Comparison of ENCODE assay signal across 12 cellular contexts in genomic region chr1:92459871-92460320, GRCh38. TPM values are rescaled to one million over a fixed set of nuclear protein-coding genes. Genes with fewer than 3 reads are reported as not detected.
A peak's percentile ranks its signal among the peaks of the same experiment; 100 is the strongest.
DNase-seq lines count a peak whose midpoint lies in the region; ATAC-seq, FAIRE-seq and TF ChIP-seq lines count a peak whose summit lies in the region.
"Had no signal": no experiment of that assay in that cellular context is flagged by ENCODE, and none has a peak within 500 bp of the region (broad histone marks: within the 10 kb centered on the region; RNA-seq: fewer than 3 reads in every experiment).

No MANE protein-coding gene starts in this region.

- no peak for ATAC-seq in stimulated activated effector memory CD8-positive, alpha-beta T cell treated with anti-CD3 and anti-CD28 coated beads, Interleukin-12 subunit alpha, Interleukin-12 subunit beta, amount 100 ng/mL, for 72 hours
- no peak for ATAC-seq in HG03520 (IDR thresholded peaks at IDR 0.05; ENCODE audit: unreplicated experiment)
- ATAC-seq: A549 had no signal

- peak; percentile 48 for FAIRE-seq in endothelial cell of umbilical vein (lab: Jason Lieb, UNC)
- FAIRE-seq: A549 had no signal

- H3K79me2 ChIP-seq in endothelial cell of umbilical vein (ENCODE audit: control insufficient read depth, insufficient read depth, low read length), result no peaks in the 10 kb centered on the region

- peak overlapping the region; percentile 83 for H3K27ac Mint-ChIP-seq in activated CD4-positive, alpha-beta memory T cell treated with anti-CD3 and anti-CD28 coated beads, Interleukin-2, amount 10 ng/mL, durations not matched to agents 7 days and 5 days
- H3K27ac Mint-ChIP-seq in activated CD4-positive, alpha-beta memory T cell treated with anti-CD3 and anti-CD28 coated beads for 36 hours, result no peak overlapping the region
- H3K27ac Mint-ChIP-seq in stimulated activated effector memory CD8-positive, alpha-beta T cell treated with anti-CD3 and anti-CD28 coated beads, Interleukin-12 subunit alpha, Interleukin-12 subunit beta, amount 100 ng/mL, for 72 hours, result peak overlapping the region; percentile 27
- H3K27ac Mint-ChIP-seq: nephron had no signal

- H3K9me3 ChIP-seq in endothelial cell of umbilical vein (replicated peaks; ENCODE audit: control insufficient read depth, insufficient read depth, low read length), result no peaks in the 10 kb centered on the region
- H3K9me3 ChIP-seq: A549 had no signal

- no peaks in the 10 kb centered on the region for H3K9me3 Mint-ChIP-seq in activated CD4-positive, alpha-beta memory T cell treated with anti-CD3 and anti-CD28 coated beads, Interleukin-2, amount 10 ng/mL, durations not matched to agents 7 days and 5 days
- no peaks in the 10 kb centered on the region for H3K9me3 Mint-ChIP-seq in activated CD4-positive, alpha-beta memory T cell treated with anti-CD3 and anti-CD28 coated beads for 36 hours
- H3K9me3 Mint-ChIP-seq in stimulated activated effector memory CD8-positive, alpha-beta T cell treated with anti-CD3 and anti-CD28 coated beads, Interleukin-12 subunit alpha, Interleukin-12 subunit beta, amount 100 ng/mL, for 72 hours, result no peaks in the 10 kb centered on the region
- H3K9me3 Mint-ChIP-seq: nephron had no signal

- peaks cover 7% of the 10 kb centered on the region for H3K4me1 ChIP-seq in endothelial cell of umbilical vein (ENCODE audit: control insufficient read depth, extremely low read depth, insufficient read depth, low read length)
- H3K4me1 ChIP-seq: A549 had no signal

- H2AFZ ChIP-seq in endothelial cell of umbilical vein (ENCODE audit: low read depth, low read length), result peak overlapping the region; percentile 3

- no peak for DNase-seq in activated CD4-positive, alpha-beta memory T cell treated with anti-CD3 and anti-CD28 coated beads, Interleukin-2, amount 10 ng/mL, durations not matched to agents 7 days and 5 days
- DNase-seq in activated CD4-positive, alpha-beta memory T cell treated with anti-CD3 and anti-CD28 coated beads for 36 hours, result no peak
- DNase-seq in OCI-M1 (lab: John Stamatoyannopoulos, UW), result peak; percentile 97
- no peak for DNase-seq in endothelial cell of umbilical vein (ENCODE audit: low read depth, low spot score)
- no peak for DNase-seq in stimulated activated effector memory CD8-positive, alpha-beta T cell treated with anti-CD3 and anti-CD28 coated beads, Interleukin-12 subunit alpha, Interleukin-12 subunit beta, amount 100 ng/mL, for 72 hours (ENCODE audit: low spot score in 2 of 2)
- no peak for DNase-seq in stimulated activated CD4-positive, alpha-beta T cell treated with anti-CD3 and anti-CD28 coated beads, Interleukin-1b, Interleukin-23, amount 100 ng/mL, for 48 hours
- no peak for DNase-seq in cerebellar nuclear complex (lab: John Stamatoyannopoulos, UW)
- DNase-seq: effector memory CD4-positive, alpha-beta T cell; NCI-H1417 treated with DMSO at 0.1 percent for 48 hours had no signal

- H3K27ac ChIP-seq in endothelial cell of umbilical vein (ENCODE audit: insufficient read depth, low read depth, low read length), result no peak overlapping the region
- H3K27ac ChIP-seq: A549 had no signal

- BruUV-seq in endothelial cell of umbilical vein (replicated peaks; lab: Mats Ljungman, UMichigan), result no TSS peak

- POLR2A ChIA-PET in activated CD4-positive, alpha-beta memory T cell treated with anti-CD3 and anti-CD28 coated beads, Interleukin-2, amount 10 ng/mL, durations not matched to agents 7 days and 5 days (lab: Charles Lee), result interaction anchor here (0.6 to 2.5 kb wide), 14 partner anchors 13 to 341 kb away, joined by 3 to 21 read pairs (median 4); partner anchors contain the start of gene GFI1
- POLR2A ChIA-PET in activated CD4-positive, alpha-beta memory T cell treated with anti-CD3 and anti-CD28 coated beads for 36 hours (lab: Charles Lee), result interaction anchor here (0.7 kb wide), 1 partner anchor 460 kb away, joined by 6 read pairs; no protein-coding TSS in a partner anchor
- POLR2A ChIA-PET in endothelial cell of umbilical vein (lab: Charles Lee), result no interaction called here

- no peaks in the 10 kb centered on the region for H4K20me1 ChIP-seq in endothelial cell of umbilical vein (replicated peaks; ENCODE audit: control insufficient read depth, extremely low read depth, insufficient read depth, low read length)

- H3K4me2 ChIP-seq in endothelial cell of umbilical vein (ENCODE audit: insufficient read depth, low read length), result peak overlapping the region; percentile 12
- H3K4me2 ChIP-seq: A549 had no signal

- H3K9me1 ChIP-seq in endothelial cell of umbilical vein (replicated peaks; ENCODE audit: control insufficient read depth, extremely low read depth, insufficient read depth, low read length), result no peaks in the 10 kb centered on the region

- CTCF ChIA-PET in activated CD4-positive, alpha-beta memory T cell treated with anti-CD3 and anti-CD28 coated beads, Interleukin-2, amount 10 ng/mL, durations not matched to agents 7 days and 5 days (lab: Charles Lee), result interaction anchor here (0.6 to 2.4 kb wide), 4 partner anchors 15 to 165 kb away, joined by 3 to 9 read pairs (median 5); no protein-coding TSS in a partner anchor
- CTCF ChIA-PET in activated CD4-positive, alpha-beta memory T cell treated with anti-CD3 and anti-CD28 coated beads for 36 hours (lab: Charles Lee), result interaction anchor here (1.3 to 2.1 kb wide), 2 partner anchors 26 to 463 kb away, joined by 4 to 6 read pairs; no protein-coding TSS in a partner anchor
- CTCF ChIA-PET in endothelial cell of umbilical vein (lab: Charles Lee), result interaction anchor here (0.9 to 1.0 kb wide), 2 partner anchors 142 to 358 kb away, joined by 3 read pairs; no protein-coding TSS in a partner anchor

- H3K36me3 ChIP-seq in endothelial cell of umbilical vein (ENCODE audit: control insufficient read depth in 2 of 2, extremely low read depth in 1 of 2, insufficient read depth in 2 of 2, low read length in 2 of 2), result no peaks in the 10 kb centered on the region

- no peak overlapping the region for H3K4me3 ChIP-seq in endothelial cell of umbilical vein (replicated peaks in 1 of 3; ENCODE audit: insufficient read depth in 1 of 3, low read depth in 1 of 3, low read length in 3 of 3)
- H3K4me3 ChIP-seq: A549 had no signal

- no peak for TF ChIP-seq POLR2A in endothelial cell of umbilical vein (IDR thresholded peaks at IDR 0.05; ENCODE audit: low read depth, low read length)

- peak overlapping the region; percentile 42 for H3K4me3 Mint-ChIP-seq in activated CD4-positive, alpha-beta memory T cell treated with anti-CD3 and anti-CD28 coated beads, Interleukin-2, amount 10 ng/mL, durations not matched to agents 7 days and 5 days
- H3K4me3 Mint-ChIP-seq in activated CD4-positive, alpha-beta memory T cell treated with anti-CD3 and anti-CD28 coated beads for 36 hours, result no peak overlapping the region
- peak overlapping the region; percentile 5 for H3K4me3 Mint-ChIP-seq in stimulated activated effector memory CD8-positive, alpha-beta T cell treated with anti-CD3 and anti-CD28 coated beads, Interleukin-12 subunit alpha, Interleukin-12 subunit beta, amount 100 ng/mL, for 72 hours
- H3K4me3 Mint-ChIP-seq: nephron had no signal

- dilution Hi-C loops in endothelial cell of umbilical vein (cut with MboI; ENCODE audit: extremely low pct_ligation_motif_present, low sequenced_read_pairs), result no loop called here

- intact Hi-C loops in activated CD4-positive, alpha-beta memory T cell treated with anti-CD3 and anti-CD28 coated beads for 36 hours (cut with micrococcal nuclease), result no loop called here
- intact Hi-C loops in endothelial cell of umbilical vein (cut with micrococcal nuclease), result no loop called here

- H3K4me1 Mint-ChIP-seq in activated CD4-positive, alpha-beta memory T cell treated with anti-CD3 and anti-CD28 coated beads, Interleukin-2, amount 10 ng/mL, durations not matched to agents 7 days and 5 days, result peaks cover 53% of the 10 kb centered on the region
- H3K4me1 Mint-ChIP-seq in activated CD4-positive, alpha-beta memory T cell treated with anti-CD3 and anti-CD28 coated beads for 36 hours (ENCODE audit: low read depth), result peaks cover 39% of the 10 kb centered on the region
- H3K4me1 Mint-ChIP-seq in stimulated activated effector memory CD8-positive, alpha-beta T cell treated with anti-CD3 and anti-CD28 coated beads, Interleukin-12 subunit alpha, Interleukin-12 subunit beta, amount 100 ng/mL, for 72 hours, result peaks cover 39% of the 10 kb centered on the region
- H3K4me1 Mint-ChIP-seq: nephron had no signal

- H3K27me3 Mint-ChIP-seq in activated CD4-positive, alpha-beta memory T cell treated with anti-CD3 and anti-CD28 coated beads, Interleukin-2, amount 10 ng/mL, durations not matched to agents 7 days and 5 days, result no peaks in the 10 kb centered on the region
- no peaks in the 10 kb centered on the region for H3K27me3 Mint-ChIP-seq in activated CD4-positive, alpha-beta memory T cell treated with anti-CD3 and anti-CD28 coated beads for 36 hours

- no peaks in the 10 kb centered on the region for H3K27me3 ChIP-seq in endothelial cell of umbilical vein (ENCODE audit: control insufficient read depth in 2 of 2, insufficient read depth in 2 of 2, low read length in 2 of 2)

- peaks cover 6% of the 10 kb centered on the region for H3K36me3 Mint-ChIP-seq in activated CD4-positive, alpha-beta memory T cell treated with anti-CD3 and anti-CD28 coated beads, Interleukin-2, amount 10 ng/mL, durations not matched to agents 7 days and 5 days (ENCODE audit: low read depth)
- H3K36me3 Mint-ChIP-seq in activated CD4-positive, alpha-beta memory T cell treated with anti-CD3 and anti-CD28 coated beads for 36 hours, result no peaks in the 10 kb centered on the region
- no peaks in the 10 kb centered on the region for H3K36me3 Mint-ChIP-seq in stimulated activated effector memory CD8-positive, alpha-beta T cell treated with anti-CD3 and anti-CD28 coated beads, Interleukin-12 subunit alpha, Interleukin-12 subunit beta, amount 100 ng/mL, for 72 hours

- TF ChIP-seq CTCF in endothelial cell of umbilical vein (IDR thresholded peaks at IDR 0.05; ENCODE audit: extremely low read depth in 1 of 2, insufficient read depth in 1 of 2, low read depth in 1 of 2, low read length in 2 of 2), result no peak

- no peak overlapping the region for H3K9ac ChIP-seq in endothelial cell of umbilical vein (replicated peaks; ENCODE audit: extremely low read depth, insufficient read depth, low read length)

RNA-seq across cellular contexts. Expression of gene GFI1, which starts 26.8 kb away (rescaled TPM):
- total RNA-seq in activated CD4-positive, alpha-beta memory T cell treated with anti-CD3 and anti-CD28 coated beads, Interleukin-2, amount 10 ng/mL, durations not matched to agents 7 days and 5 days, result 10 to 100 TPM; 76.9 to 80.8 TPM
- total RNA-seq in activated CD4-positive, alpha-beta memory T cell treated with anti-CD3 and anti-CD28 coated beads for 36 hours, result 10 to 100 TPM; 53.3 to 55.3 TPM
- total RNA-seq in endothelial cell of umbilical vein, result 0.11 and 0.14 TPM in 2 replicates
- 0.22 TPM in 2 replicates for polyA plus RNA-seq in endothelial cell of umbilical vein
- 0.13 and 0.16 TPM in 2 replicates for polyA plus RNA-seq in endothelial cell of umbilical vein (2011; cell fraction: cytosol; rRNA removed)
- 1.0 and 1.2 TPM in 2 replicates for polyA plus RNA-seq in endothelial cell of umbilical vein (2011; cell fraction: nucleus; rRNA removed)
- polyA plus RNA-seq in endothelial cell of umbilical vein (2012), result 0.07 and 0.23 TPM in 2 replicates
- polyA minus RNA-seq in endothelial cell of umbilical vein, result 0.11 and 0.15 TPM in 2 replicates
- polyA minus RNA-seq in endothelial cell of umbilical vein (2011; cell fraction: cytosol; rRNA and poly(A)+ RNA removed), result 0.72 TPM
- polyA minus RNA-seq in endothelial cell of umbilical vein (2011; cell fraction: nucleus; rRNA and poly(A)+ RNA removed), result 0.77 and 1.3 TPM in 2 replicates

Comparison
In these comparisons a context has a peak if more than half of its experiments do, and no peak if none do; other contexts are left out.
1. RNA of gene GFI1, which starts 26.8 kb away (total RNA-seq): 76.9 to 80.8 TPM in activated CD4-positive, alpha-beta memory T cell treated with anti-CD3 and anti-CD28 coated beads, Interleukin-2, amount 10 ng/mL, durations not matched to agents 7 days and 5 days and 53.3 to 55.3 TPM in activated CD4-positive, alpha-beta memory T cell treated with anti-CD3 and anti-CD28 coated beads for 36 hours; 0.11 to 0.14 TPM in endothelial cell of umbilical vein; every median in the first group is over 10 times any median in the second.